1 cellular context compared by ENCODE assay signal in the genomic region with DNA sequence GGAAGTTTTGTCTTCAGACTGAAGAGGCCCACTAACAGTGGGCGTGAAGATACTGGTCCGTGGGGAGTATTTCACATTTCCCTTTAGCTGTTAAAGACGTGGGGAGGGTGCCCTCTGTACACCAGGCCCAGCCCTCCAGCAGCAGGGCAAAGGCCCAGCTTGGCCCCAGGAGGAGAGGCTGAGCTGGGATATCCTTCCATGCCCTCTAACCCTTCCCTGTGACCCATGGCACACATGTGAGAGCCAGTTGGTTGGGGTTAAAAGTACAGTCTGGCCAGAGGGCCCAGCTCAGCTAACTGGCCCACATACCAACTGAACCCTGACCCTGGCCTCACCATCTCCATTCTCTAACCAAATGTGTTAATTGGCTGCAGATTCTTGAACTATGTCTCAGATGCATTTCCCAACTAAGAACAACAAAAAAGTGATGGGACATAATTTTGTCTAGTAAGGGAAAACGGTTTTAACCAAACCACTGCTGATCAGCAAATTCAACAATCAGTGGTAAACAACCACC.
TF ChIP-seq lines count a peak whose summit lies in the region.

No MANE protein-coding gene starts in this region.

TF ChIP-seq in HepG2, 621 proteins besides CTCF, POLR2A, EP300 and RAD21 (continued from another document):
- TF ChIP-seq, protein P1, sequence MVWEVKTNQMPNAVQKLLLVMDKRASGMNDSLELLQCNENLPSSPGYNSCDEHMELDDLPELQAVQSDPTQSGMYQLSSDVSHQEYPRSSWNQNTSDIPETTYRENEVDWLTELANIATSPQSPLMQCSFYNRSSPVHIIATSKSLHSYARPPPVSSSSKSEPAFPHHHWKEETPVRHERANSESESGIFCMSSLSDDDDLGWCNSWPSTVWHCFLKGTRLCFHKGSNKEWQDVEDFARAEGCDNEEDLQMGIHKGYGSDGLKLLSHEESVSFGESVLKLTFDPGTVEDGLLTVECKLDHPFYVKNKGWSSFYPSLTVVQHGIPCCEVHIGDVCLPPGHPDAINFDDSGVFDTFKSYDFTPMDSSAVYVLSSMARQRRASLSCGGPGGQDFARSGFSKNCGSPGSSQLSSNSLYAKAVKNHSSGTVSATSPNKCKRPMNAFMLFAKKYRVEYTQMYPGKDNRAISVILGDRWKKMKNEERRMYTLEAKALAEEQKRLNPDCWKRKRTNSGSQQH (CRISPR knock-in tag; IDR thresholded peaks at IDR 0.05; ENCODE audit: low read depth) = no peak
- no peak for TF ChIP-seq KAT7 (CRISPR knock-in tag; IDR thresholded peaks at IDR 0.05; ENCODE audit: borderline replicate concordance)
- TF ChIP-seq, protein P2, sequence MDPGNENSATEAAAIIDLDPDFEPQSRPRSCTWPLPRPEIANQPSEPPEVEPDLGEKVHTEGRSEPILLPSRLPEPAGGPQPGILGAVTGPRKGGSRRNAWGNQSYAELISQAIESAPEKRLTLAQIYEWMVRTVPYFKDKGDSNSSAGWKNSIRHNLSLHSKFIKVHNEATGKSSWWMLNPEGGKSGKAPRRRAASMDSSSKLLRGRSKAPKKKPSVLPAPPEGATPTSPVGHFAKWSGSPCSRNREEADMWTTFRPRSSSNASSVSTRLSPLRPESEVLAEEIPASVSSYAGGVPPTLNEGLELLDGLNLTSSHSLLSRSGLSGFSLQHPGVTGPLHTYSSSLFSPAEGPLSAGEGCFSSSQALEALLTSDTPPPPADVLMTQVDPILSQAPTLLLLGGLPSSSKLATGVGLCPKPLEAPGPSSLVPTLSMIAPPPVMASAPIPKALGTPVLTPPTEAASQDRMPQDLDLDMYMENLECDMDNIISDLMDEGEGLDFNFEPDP (CRISPR knock-in tag; conservative IDR thresholded peaks at IDR 0.05) = no peak
- TF ChIP-seq, protein P3, sequence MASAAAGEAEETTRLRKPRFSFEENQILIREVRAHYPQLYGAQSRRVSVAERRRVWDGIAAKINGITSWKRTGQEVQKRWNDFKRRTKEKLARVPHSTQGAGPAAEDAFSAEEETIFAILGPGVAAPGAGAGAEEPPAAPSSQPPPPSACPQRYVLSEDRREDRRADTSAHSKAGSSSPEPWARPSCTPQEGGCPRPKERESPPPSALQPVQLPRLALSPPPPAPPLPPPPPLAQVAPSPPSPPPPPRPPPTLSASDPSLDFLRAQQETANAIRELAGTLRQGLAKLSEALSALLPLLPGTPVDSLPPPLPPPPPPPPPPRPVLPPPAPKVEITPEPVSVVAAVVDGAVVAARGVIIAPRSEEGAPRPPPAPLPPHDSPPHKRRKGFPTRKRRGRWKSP (CRISPR knock-in tag; IDR thresholded peaks at IDR 0.05) = no peak
- no peak for TF ChIP-seq MIXL1 (CRISPR knock-in tag; IDR thresholded peaks at IDR 0.05)
- TF ChIP-seq, protein P4, sequence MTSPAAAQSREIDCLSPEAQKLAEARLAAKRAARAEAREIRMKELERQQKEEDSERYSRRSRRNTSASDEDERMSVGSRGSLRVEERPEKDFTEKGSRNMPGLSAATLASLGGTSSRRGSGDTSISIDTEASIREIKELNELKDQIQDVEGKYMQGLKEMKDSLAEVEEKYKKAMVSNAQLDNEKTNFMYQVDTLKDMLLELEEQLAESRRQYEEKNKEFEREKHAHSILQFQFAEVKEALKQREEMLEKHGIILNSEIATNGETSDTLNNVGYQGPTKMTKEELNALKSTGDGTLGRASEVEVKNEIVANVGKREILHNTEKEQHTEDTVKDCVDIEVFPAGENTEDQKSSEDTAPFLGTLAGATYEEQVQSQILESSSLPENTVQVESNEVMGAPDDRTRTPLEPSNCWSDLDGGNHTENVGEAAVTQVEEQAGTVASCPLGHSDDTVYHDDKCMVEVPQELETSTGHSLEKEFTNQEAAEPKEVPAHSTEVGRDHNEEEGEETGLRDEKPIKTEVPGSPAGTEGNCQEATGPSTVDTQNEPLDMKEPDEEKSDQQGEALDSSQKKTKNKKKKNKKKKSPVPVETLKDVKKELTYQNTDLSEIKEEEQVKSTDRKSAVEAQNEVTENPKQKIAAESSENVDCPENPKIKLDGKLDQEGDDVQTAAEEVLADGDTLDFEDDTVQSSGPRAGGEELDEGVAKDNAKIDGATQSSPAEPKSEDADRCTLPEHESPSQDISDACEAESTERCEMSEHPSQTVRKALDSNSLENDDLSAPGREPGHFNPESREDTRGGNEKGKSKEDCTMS (CRISPR knock-in tag; conservative IDR thresholded peaks at IDR 0.05) = no peak
- TF ChIP-seq, protein P5, sequence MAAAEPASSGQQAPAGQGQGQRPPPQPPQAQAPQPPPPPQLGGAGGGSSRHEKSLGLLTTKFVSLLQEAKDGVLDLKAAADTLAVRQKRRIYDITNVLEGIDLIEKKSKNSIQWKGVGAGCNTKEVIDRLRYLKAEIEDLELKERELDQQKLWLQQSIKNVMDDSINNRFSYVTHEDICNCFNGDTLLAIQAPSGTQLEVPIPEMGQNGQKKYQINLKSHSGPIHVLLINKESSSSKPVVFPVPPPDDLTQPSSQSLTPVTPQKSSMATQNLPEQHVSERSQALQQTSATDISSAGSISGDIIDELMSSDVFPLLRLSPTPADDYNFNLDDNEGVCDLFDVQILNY (CRISPR knock-in tag; conservative IDR thresholded peaks at IDR 0.05) = no peak
- no peak for TF ChIP-seq RORA (CRISPR knock-in tag; IDR thresholded peaks at IDR 0.05)
- TF ChIP-seq ZSCAN29 (CRISPR knock-in tag; conservative IDR thresholded peaks at IDR 0.05) = no peak
- peak; percentile 77 for TF ChIP-seq POGZ (CRISPR knock-in tag; IDR thresholded peaks at IDR 0.05)
- no peak for TF ChIP-seq ZSCAN22 (CRISPR knock-in tag; IDR thresholded peaks at IDR 0.05)
- no peak for TF ChIP-seq BORCS8-MEF2B (CRISPR knock-in tag; IDR thresholded peaks at IDR 0.05)
- TF ChIP-seq, protein P6, sequence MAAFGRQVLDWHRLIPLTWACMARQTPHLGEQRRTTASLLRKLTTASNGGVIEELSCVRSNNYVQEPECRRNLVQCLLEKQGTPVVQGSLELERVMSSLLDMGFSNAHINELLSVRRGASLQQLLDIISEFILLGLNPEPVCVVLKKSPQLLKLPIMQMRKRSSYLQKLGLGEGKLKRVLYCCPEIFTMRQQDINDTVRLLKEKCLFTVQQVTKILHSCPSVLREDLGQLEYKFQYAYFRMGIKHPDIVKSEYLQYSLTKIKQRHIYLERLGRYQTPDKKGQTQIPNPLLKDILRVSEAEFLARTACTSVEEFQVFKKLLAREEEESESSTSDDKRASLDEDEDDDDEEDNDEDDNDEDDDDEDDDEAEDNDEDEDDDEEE (CRISPR knock-in tag; IDR thresholded peaks at IDR 0.05) = no peak
- TF ChIP-seq, protein P7, sequence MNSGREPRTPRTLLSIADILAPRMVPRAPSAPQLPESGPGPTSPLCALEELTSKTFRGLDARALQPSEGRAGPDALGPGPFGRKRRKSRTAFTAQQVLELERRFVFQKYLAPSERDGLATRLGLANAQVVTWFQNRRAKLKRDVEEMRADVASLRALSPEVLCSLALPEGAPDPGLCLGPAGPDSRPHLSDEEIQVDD (CRISPR knock-in tag; IDR thresholded peaks at IDR 0.05; ENCODE audit: borderline replicate concordance) = no peak
- TF ChIP-seq ZBTB20 (CRISPR knock-in tag; IDR thresholded peaks at IDR 0.05; ENCODE audit: borderline replicate concordance, low read depth) = no peak
- TF ChIP-seq, protein P8, sequence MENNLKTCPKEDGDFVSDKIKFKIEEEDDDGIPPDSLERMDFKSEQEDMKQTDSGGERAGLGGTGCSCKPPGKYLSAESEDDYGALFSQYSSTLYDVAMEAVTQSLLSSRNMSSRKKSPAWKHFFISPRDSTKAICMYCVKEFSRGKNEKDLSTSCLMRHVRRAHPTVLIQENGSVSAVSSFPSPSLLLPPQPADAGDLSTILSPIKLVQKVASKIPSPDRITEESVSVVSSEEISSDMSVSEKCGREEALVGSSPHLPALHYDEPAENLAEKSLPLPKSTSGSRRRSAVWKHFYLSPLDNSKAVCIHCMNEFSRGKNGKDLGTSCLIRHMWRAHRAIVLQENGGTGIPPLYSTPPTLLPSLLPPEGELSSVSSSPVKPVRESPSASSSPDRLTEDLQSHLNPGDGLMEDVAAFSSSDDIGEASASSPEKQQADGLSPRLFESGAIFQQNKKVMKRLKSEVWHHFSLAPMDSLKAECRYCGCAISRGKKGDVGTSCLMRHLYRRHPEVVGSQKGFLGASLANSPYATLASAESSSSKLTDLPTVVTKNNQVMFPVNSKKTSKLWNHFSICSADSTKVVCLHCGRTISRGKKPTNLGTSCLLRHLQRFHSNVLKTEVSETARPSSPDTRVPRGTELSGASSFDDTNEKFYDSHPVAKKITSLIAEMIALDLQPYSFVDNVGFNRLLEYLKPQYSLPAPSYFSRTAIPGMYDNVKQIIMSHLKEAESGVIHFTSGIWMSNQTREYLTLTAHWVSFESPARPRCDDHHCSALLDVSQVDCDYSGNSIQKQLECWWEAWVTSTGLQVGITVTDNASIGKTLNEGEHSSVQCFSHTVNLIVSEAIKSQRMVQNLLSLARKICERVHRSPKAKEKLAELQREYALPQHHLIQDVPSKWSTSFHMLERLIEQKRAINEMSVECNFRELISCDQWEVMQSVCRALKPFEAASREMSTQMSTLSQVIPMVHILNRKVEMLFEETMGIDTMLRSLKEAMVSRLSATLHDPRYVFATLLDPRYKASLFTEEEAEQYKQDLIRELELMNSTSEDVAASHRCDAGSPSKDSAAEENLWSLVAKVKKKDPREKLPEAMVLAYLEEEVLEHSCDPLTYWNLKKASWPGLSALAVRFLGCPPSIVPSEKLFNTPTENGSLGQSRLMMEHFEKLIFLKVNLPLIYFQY (CRISPR knock-in tag; IDR thresholded peaks at IDR 0.05; ENCODE audit: borderline replicate concordance) = no peak
